Comparison of ENCODE assay signal across 25 cellular contexts in genomic region chr9:8492034-8492433, GRCh38.
"Had no signal": no experiment of that assay in that cellular context is flagged by ENCODE, and none has a peak within 500 bp of the region (broad histone marks: within the 10 kb centered on the region; RNA-seq: fewer than 3 reads in every experiment).

No MANE protein-coding gene starts in this region.

- H3K4me3 ChIP-seq: colonic mucosa, esophagus squamous epithelium, heart right ventricle, lower lobe of right lung, right lobe of liver, stomach, thyroid gland, vagina had no signal

- H3K9me3 Mint-ChIP-seq: dendritic cell treated with granulocyte-macrophage colony-stimulating factor and Interleukin-4, amounts not matched to agents 40 ng/mL and 50 ng/mL, for 4 days had no signal

- ATAC-seq: heart right ventricle, left colon, left ventricle myocardium superior, lower lobe of right lung, natural killer cell, right lobe of liver had no signal

- H3K9me3 ChIP-seq: colonic mucosa, esophagus squamous epithelium, heart right ventricle, lower lobe of right lung, right lobe of liver, stomach, thyroid gland, vagina had no signal

- H3K79me2 ChIP-seq: parathyroid adenoma had no signal

- H3K27me3 ChIP-seq: colonic mucosa, esophagus squamous epithelium, heart right ventricle, right lobe of liver, stomach, thyroid gland, vagina had no signal

- H2AFZ ChIP-seq: parathyroid adenoma had no signal

- H3K36me3 ChIP-seq: colonic mucosa, esophagus squamous epithelium, heart right ventricle, lower lobe of right lung, right lobe of liver, stomach, thyroid gland, vagina had no signal

- H3K36me3 Mint-ChIP-seq: natural killer cell had no signal

- H3K4me3 Mint-ChIP-seq: dendritic cell treated with granulocyte-macrophage colony-stimulating factor and Interleukin-4, amounts not matched to agents 40 ng/mL and 50 ng/mL, for 4 days; natural killer cell had no signal

- H3K27ac ChIP-seq: colonic mucosa, esophagus squamous epithelium, heart right ventricle, lower lobe of right lung, parathyroid adenoma, right lobe of liver, stomach, thyroid gland, vagina had no signal

- DNase-seq: colonic mucosa; effector CD8-positive, alpha-beta T cell; esophagus squamous epithelium; foreskin melanocyte; glutamatergic neuron; heart right ventricle; hippocampal formation; left colon; left ventricle myocardium superior; lower lobe of right lung; natural killer cell; right lobe of liver; small intestine; stimulated activated CD4-positive, alpha-beta T cell treated with anti-CD3 and anti-CD28 coated beads, Interleukin-12 subunit alpha, Interleukin-12 subunit beta, amount 100 ng/mL, for 4 hours; stimulated activated CD4-positive, alpha-beta T cell treated with anti-CD3 and anti-CD28 coated beads, Interleukin-1b, Interleukin-23, amount 100 ng/mL, for 48 hours; stimulated activated CD4-positive, alpha-beta T cell treated with anti-CD3 and anti-CD28 coated beads, Interleukin-4, amount 100 ng/mL, for 1 hour; stimulated activated CD8-positive, alpha-beta memory T cell treated with anti-CD3 and anti-CD28 coated beads, Interleukin-4, amount 100 ng/mL, for 48 hours; stimulated activated naive CD4-positive, alpha-beta T cell treated with Interleukin-2 at 50 U/mL for 16 hours; stomach; thyroid gland; trophoblast cell had no signal

- H3K4me1 Mint-ChIP-seq: natural killer cell had no signal

- H3K27me3 Mint-ChIP-seq: dendritic cell treated with granulocyte-macrophage colony-stimulating factor and Interleukin-4, amounts not matched to agents 40 ng/mL and 50 ng/mL, for 4 days; progenitor cell of endocrine pancreas had no signal

- H3K4me1 ChIP-seq: colonic mucosa, esophagus squamous epithelium, heart right ventricle, lower lobe of right lung, parathyroid adenoma, right lobe of liver, stomach, thyroid gland, vagina had no signal

- H3K9ac ChIP-seq: parathyroid adenoma had no signal

- H3K27ac Mint-ChIP-seq: dendritic cell treated with granulocyte-macrophage colony-stimulating factor and Interleukin-4, amounts not matched to agents 40 ng/mL and 50 ng/mL, for 4 days; natural killer cell; progenitor cell of endocrine pancreas had no signal
